17 cellular contexts compared by ENCODE assay signal in genomic region chr16:85399583-85400284, GRCh38.
DNase-seq lines count a peak whose midpoint lies in the region; ATAC-seq, FAIRE-seq and TF ChIP-seq lines count a peak whose summit lies in the region.
"Had no signal": no experiment of that assay in that cellular context is flagged by ENCODE, and none has a peak within 500 bp of the region (broad histone marks: within the 10 kb centered on the region; RNA-seq: fewer than 3 reads in every experiment).

No MANE protein-coding gene starts in this region.

- H3K23ac ChIP-seq in H1 (ENCODE audit: insufficient read length) = no peak overlapping the region

- peaks cover 0 to 17% of the 10 kb centered on the region in 2 experiments for H4K20me1 ChIP-seq in H1 (replicated peaks in 1 of 2; ENCODE audit: control insufficient read depth in 1 of 2, insufficient read depth in 2 of 2, low read length in 2 of 2)

- 76% methylated on average over 23 of the region's 23 CpGs; no CpG with 5 or more reads in 1 of the 2 experiments for WGBS in H1 (ENCODE audit: extremely low coverage in 1 of 2, insufficient coverage in 1 of 2, insufficient read length in 1 of 2, insufficient replicate concordance in 2 of 2, low coverage in 1 of 2, low lambda C conversion rate in 2 of 2, missing lambda C conversion rate in 1 of 2), 2 experiments
- WGBS in pancreas, 2 donors = 54 to 69% methylated on average over 23 of the region's 23 CpGs

- 0 out of 2 replicates have a peak overlapping the region, but pooled peaks have one; percentile 66 for H2BK15ac ChIP-seq in H1 (ENCODE audit: low read length)

- ATAC-seq in pancreas (peak in 2 of 4 donors; percentile 9 to 35), GM18867 (IDR thresholded peaks at IDR 0.05; ENCODE audit: unreplicated experiment) (no peak)
- ATAC-seq: stimulated activated naive B cell treated with anti-CD40 and anti-IgM and Interleukin-4, amounts not matched to agents 10 μg/mL and 1 μg/mL and 100 μg/mL, for 72 hours had no signal

- no peak overlapping the region for H3K18ac ChIP-seq in H1 (ENCODE audit: extremely low read depth, low read length)

- H3K4me3 ChIP-seq in HEK293 (ENCODE audit: low read depth, low read length) (no peak overlapping the region), H1 (ENCODE audit: extremely low read depth in 1 of 4, insufficient read depth in 2 of 4, low read depth in 3 of 4, low read length in 4 of 4) (no peak overlapping the region), pancreas (no peak overlapping the region)
- H3K4me3 ChIP-seq: SJSA1, smooth muscle cell had no signal

- H3K14ac ChIP-seq in H1 (ENCODE audit: insufficient read length) = peak overlapping the region; percentile 10

- peaks cover 6% of the 10 kb centered on the region for H3K79me1 ChIP-seq in H1 (ENCODE audit: low read depth, low read length)

- no peak overlapping the region for H2BK20ac ChIP-seq in H1 (ENCODE audit: low read length)

- in situ Hi-C loops in ACHN (cut with HindIII; ENCODE audit: low pct_ligation_motif_present, low pct_unique_long_range_greater_than_20kb, low sequenced_read_pairs) = no loop called here

- no peak overlapping the region for H3K4me2 ChIP-seq in H1 (ENCODE audit: insufficient read depth in 1 of 2, low read depth in 2 of 2, low read length in 2 of 2)
- H3K4me2 ChIP-seq: smooth muscle cell had no signal

- H3K79me2 ChIP-seq in H1 (ENCODE audit: control insufficient read depth in 1 of 2, insufficient read depth in 2 of 2, low read length in 2 of 2) = no peaks in the 10 kb centered on the region

- no peaks in the 10 kb centered on the region for H3K27me3 ChIP-seq in H1 (replicated peaks in 1 of 4; ENCODE audit: control insufficient read depth in 3 of 4, extremely low read depth in 1 of 4, insufficient read depth in 3 of 4, low read length in 3 of 4)
- no peaks in the 10 kb centered on the region for H3K27me3 ChIP-seq in pancreas
- H3K27me3 ChIP-seq: SJSA1 had no signal

- no peak overlapping the region for H2AFZ ChIP-seq in H1 (ENCODE audit: low read length)

- H2BK12ac ChIP-seq in H1 (ENCODE audit: low read depth, low read length) = no peak overlapping the region

- no peak overlapping the region for H3K9ac ChIP-seq in H1 (replicated peaks in 1 of 4; ENCODE audit: extremely low read depth in 1 of 4, low read depth in 3 of 4, low read length in 3 of 4)

- TF ChIP-seq CTCF in HEK293 (tag by site-specific recombination; IDR thresholded peaks at IDR 0.05) (no peak), H1 (IDR thresholded peaks at IDR 0.05; ENCODE audit: control extremely low read depth in 1 of 3, insufficient read depth in 1 of 3, low read depth in 1 of 3, low read length in 3 of 3) (no peak), pancreas (IDR thresholded peaks at IDR 0.05) (no peak)

- no peak overlapping the region for H4K8ac ChIP-seq in H1 (ENCODE audit: extremely low read depth, insufficient read depth, low read length)

- intact Hi-C loops in pancreas (cut with DNase I) = no loop called here

- H4K5ac ChIP-seq in H1 (ENCODE audit: insufficient read length, low read depth, low read length) = no peak overlapping the region

- H2BK5ac ChIP-seq in H1 (ENCODE audit: low read depth, low read length) = peak overlapping the region; percentile 24

- POLR2A ChIA-PET in HEK293 (lab: Yijun Ruan, JAX) = no interaction called here
- POLR2A ChIA-PET in H1 (lab: Charles Lee; ENCODE audit: partially characterized antibody) = interaction anchor here (0.7 to 1.1 kb wide), 2 partner anchors 16 to 1360 kb away, joined by 3 to 4 read pairs; no protein-coding TSS in a partner anchor

- no peak overlapping the region for H3K27ac ChIP-seq in HEK293 (ENCODE audit: extremely low read depth, low read depth, low read length)
- no peak overlapping the region for H3K27ac ChIP-seq in H1 (ENCODE audit: low read depth, low read length)
- H3K27ac ChIP-seq in pancreas = peak overlapping the region in 1 of 4 donors; percentile 2
- H3K27ac ChIP-seq: SJSA1 had no signal

- no peak for TF ChIP-seq POLR2A in H1 (IDR thresholded peaks at IDR 0.05; ENCODE audit: control extremely low read depth in 1 of 2, low read depth in 2 of 2, low read length in 2 of 2)

- TF ChIP-seq EP300 in H1 (IDR thresholded peaks at IDR 0.05; ENCODE audit: borderline replicate concordance in 1 of 2, low read depth in 2 of 2, low read length in 2 of 2) = no peak

- no peak overlapping the region for H2BK120ac ChIP-seq in H1 (replicated peaks; ENCODE audit: low read depth, low read length)

- peak; percentile 14 for DNase-seq in activated CD4-positive, CD25-positive, alpha-beta regulatory T cell treated with anti-CD3 and anti-CD28 coated beads, Interleukin-2, amount 50 U/mL, for 72 hours
- DNase-seq in activated CD4-positive, CD25-positive, alpha-beta regulatory T cell (lab: John Stamatoyannopoulos, UW) = no peak
- DNase-seq in H1 (ENCODE audit: low read depth in 1 of 2, low spot score in 2 of 2) (peak in 1 of 2 experiments; percentile 46), pancreas (peak; percentile 2 to 49 (median 19)), NOMO-1 (lab: John Stamatoyannopoulos, UW; ENCODE audit: unreplicated experiment in 2 of 2) (no peak), ACHN (no peak)
- DNase-seq: activated CD4-positive, alpha-beta T cell treated with anti-CD3 and anti-CD28 coated beads, Interleukin-2, amount 50 U/mL, for 48 hours; cortex of kidney; H9; occipital lobe; stimulated activated naive B cell treated with anti-CD40 and anti-IgM and Interleukin-4, amounts not matched to agents 10 μg/mL and 1 μg/mL and 100 μg/mL, for 72 hours had no signal

- H3K4me1 ChIP-seq in HEK293 (ENCODE audit: control insufficient read depth, insufficient read depth, low read length) (peaks cover 16% of the 10 kb centered on the region), H1 (replicated peaks in 1 of 4; ENCODE audit: control insufficient read depth in 3 of 4, insufficient read depth in 4 of 4, low read length in 3 of 4) (peaks cover 3 to 43% (median 26%) of the 10 kb centered on the region in 4 experiments), pancreas (no peaks in the 10 kb centered on the region)

- no peak for TF ChIP-seq RAD21 in H1 (IDR thresholded peaks at IDR 0.05 in 1 of 2, conservative IDR thresholded peaks at IDR 0.05 in 1 of 2; ENCODE audit: low read depth in 2 of 2, low read length in 2 of 2)

- H3K56ac ChIP-seq in H1 (replicated peaks; ENCODE audit: insufficient read length, low read depth, low read length) = no peak overlapping the region

- H3K9me3 ChIP-seq in HEK293 (ENCODE audit: control insufficient read depth, insufficient read depth, low read depth, low read length) (no peaks in the 10 kb centered on the region), H1 (ENCODE audit: insufficient read depth in 2 of 2, low read depth in 1 of 2, low read length in 1 of 2) (peaks cover 0 to 3% of the 10 kb centered on the region in 2 experiments; a peak in 2 of 4 replicates), pancreas (no peaks in the 10 kb centered on the region)

- CTCF ChIA-PET in HEK293 (lab: Yijun Ruan, JAX) = no interaction called here
- CTCF ChIA-PET in H1 (lab: Charles Lee; ENCODE audit: partially characterized antibody) = interaction anchor here (0.5 to 10.8 kb wide), 8 partner anchors 13 to 586 kb away, joined by 3 to 182 read pairs (median 3); no protein-coding TSS in a partner anchor

- no peak overlapping the region for H3K4ac ChIP-seq in H1 (replicated peaks; ENCODE audit: insufficient read length, low read depth, low read length)

- peaks cover 8% of the 10 kb centered on the region; the same call in 1 of the 2 replicates for H3K23me2 ChIP-seq in H1 (ENCODE audit: low read depth, low read length)

- H3K36me3 ChIP-seq in HEK293 (ENCODE audit: control insufficient read depth in 2 of 2, insufficient read depth in 1 of 2, low read length in 2 of 2) = no peaks in the 10 kb centered on the region
- H3K36me3 ChIP-seq in H1 (ENCODE audit: control insufficient read depth in 2 of 4, insufficient read depth in 4 of 4, low read length in 3 of 4) = no peaks in the 10 kb centered on the region
- H3K36me3 ChIP-seq in pancreas = no peaks in the 10 kb centered on the region

- no peak overlapping the region for H4K91ac ChIP-seq in H1 (replicated peaks; ENCODE audit: insufficient read length, low read length)

- H2AK5ac ChIP-seq in H1 (ENCODE audit: low read depth, low read length) = no peak overlapping the region

- FAIRE-seq in H1 (lab: Jason Lieb, UNC) (no peak), pancreas (lab: Jason Lieb, UNC) (no peak)
- FAIRE-seq: astrocyte, G401.6 had no signal

TF ChIP-seq in HEK293, 187 proteins besides CTCF, POLR2A, EP300 and RAD21:
- TF ChIP-seq SETDB1 (IDR thresholded peaks at IDR 0.05; ENCODE audit: insufficient read length, low read length) = no peak
- TF ChIP-seq ZIC2 (tag by site-specific recombination; IDR thresholded peaks at IDR 0.05) = peak; percentile 89
- no peak for TF ChIP-seq ZNF791 (tag by site-specific recombination; IDR thresholded peaks at IDR 0.05)
- TF ChIP-seq ZNF664 (tag by site-specific recombination; IDR thresholded peaks at IDR 0.05) = 0 out of 2 replicates have a peak, but pooled peaks have one; percentile 12
TF ChIP-seq in HEK293: peak in this region for 2.

TF ChIP-seq in H1, 55 proteins besides CTCF, POLR2A, EP300 and RAD21:
- no peak for TF ChIP-seq SUZ12 (IDR thresholded peaks at IDR 0.05; ENCODE audit: low read length)
- TF ChIP-seq ATF3 (IDR thresholded peaks at IDR 0.05; ENCODE audit: insufficient read depth, low read depth, low read length) = no peak

Comparison
In these comparisons a context has a peak if more than half of its experiments do, and no peak if none do; other contexts are left out.
1. DNase-seq: peak in activated CD4-positive, CD25-positive, alpha-beta regulatory T cell treated with anti-CD3 and anti-CD28 coated beads, Interleukin-2, amount 50 U/mL, for 72 hours (single experiment) and pancreas (6 of 6); none in activated CD4-positive, CD25-positive, alpha-beta regulatory T cell (0 of 4), NOMO-1 (0 of 2) and ACHN (single experiment).